In genomic region chr12:23193552-23193951, GRCh38 we compare ENCODE assay signal across 32 cellular contexts.
"Had no signal": no experiment of that assay in that cellular context is flagged by ENCODE, and none has a peak within 500 bp of the region (broad histone marks: within the 10 kb centered on the region; RNA-seq: fewer than 3 reads in every experiment).

No MANE protein-coding gene starts in this region.

- H3K27ac ChIP-seq: esophagus muscularis mucosa, foreskin keratinocyte, gastrocnemius medialis, heart left ventricle, WERI-Rb-1 had no signal

- FAIRE-seq: astrocyte, colon had no signal

- H3K4me3 Mint-ChIP-seq: activated B cell treated with CpG ODN at 0.5 μM for 24 hours; activated CD8-positive, alpha-beta T cell treated with anti-CD3 and anti-CD28 coated beads for 36 hours; activated naive CD8-positive, alpha-beta T cell; activated T-cell treated with anti-CD3 and anti-CD28 coated beads, Interleukin-2, amount 50 U/mL, for 4 hours; activated T-helper 17 cell treated with anti-CD3 and anti-CD28 coated beads, Interleukin-2, amount 50 U/mL, for 72 hours; effector memory CD8-positive, alpha-beta T cell; T-helper 17 cell; T-helper 2 cell treated with Interferon-gamma antibody and Interleukin-4, amounts not matched to agents 5 μg/mL and 100 μg/mL, for 36 hours had no signal

- DNase-seq: activated B cell treated with CpG ODN at 0.5 μM for 24 hours; activated CD4-positive, alpha-beta T cell treated with anti-CD3 and anti-CD28 coated beads for 48 hours; activated CD4-positive, alpha-beta T cell treated with anti-CD3 and anti-CD28 coated beads, Interleukin-2, amount 50 U/mL, for 1 hour; activated CD4-positive, alpha-beta T cell treated with anti-CD3 and anti-CD28 coated beads, Interleukin-2, amount 50 U/mL, for 48 hours; activated CD8-positive, alpha-beta memory T cell treated with anti-CD3 and anti-CD28 coated beads for 24 hours; activated CD8-positive, alpha-beta T cell treated with anti-CD3 and anti-CD28 coated beads for 36 hours; activated effector memory CD4-positive, alpha-beta T cell treated with Interleukin-2 at 50 U/mL for 16 hours; activated gamma-delta T cell treated with Interleukin-2 at 50 U/mL for 16 hours; activated naive CD4-positive, alpha-beta T cell treated with anti-CD3 and anti-CD28 coated beads, Interleukin-2, amount 50 U/mL, for 16 hours; activated naive CD4-positive, alpha-beta T cell treated with Interleukin-2 at 50 U/mL for 16 hours; activated T-cell treated with anti-CD3 and anti-CD28 coated beads, Interleukin-2, amount 50 U/mL, for 4 hours; amniotic stem cell; anterior cingulate cortex; caudate nucleus; cortex of kidney; dermis blood vessel endothelial cell; effector CD4-positive, alpha-beta T cell; effector memory CD8-positive, alpha-beta T cell; erythroblast; foreskin keratinocyte; gastrocnemius medialis; glutamatergic neuron; heart left ventricle; T-helper 17 cell; T1000; WERI-Rb-1 had no signal

- H3K4me1 ChIP-seq: esophagus muscularis mucosa, foreskin keratinocyte, gastrocnemius medialis, heart left ventricle had no signal

- H3K9me3 Mint-ChIP-seq: activated B cell treated with CpG ODN at 0.5 μM for 24 hours; activated CD8-positive, alpha-beta T cell treated with anti-CD3 and anti-CD28 coated beads for 36 hours; activated T-cell treated with anti-CD3 and anti-CD28 coated beads, Interleukin-2, amount 50 U/mL, for 4 hours; activated T-helper 17 cell treated with anti-CD3 and anti-CD28 coated beads, Interleukin-2, amount 50 U/mL, for 72 hours; effector memory CD8-positive, alpha-beta T cell had no signal

- H3K4me1 Mint-ChIP-seq: activated B cell treated with CpG ODN at 0.5 μM for 24 hours; activated T-helper 17 cell treated with anti-CD3 and anti-CD28 coated beads, Interleukin-2, amount 50 U/mL, for 72 hours; T-helper 17 cell had no signal

- H3K4me3 ChIP-seq: esophagus muscularis mucosa, gastrocnemius medialis, heart left ventricle had no signal

- H3K27me3 Mint-ChIP-seq: activated CD8-positive, alpha-beta T cell treated with anti-CD3 and anti-CD28 coated beads for 36 hours had no signal

- H3K27ac Mint-ChIP-seq: activated B cell treated with CpG ODN at 0.5 μM for 24 hours; activated CD8-positive, alpha-beta T cell treated with anti-CD3 and anti-CD28 coated beads for 36 hours; activated naive CD8-positive, alpha-beta T cell; activated T-helper 17 cell treated with anti-CD3 and anti-CD28 coated beads, Interleukin-2, amount 50 U/mL, for 72 hours; effector memory CD8-positive, alpha-beta T cell; T-helper 17 cell; T-helper 2 cell treated with Interferon-gamma antibody and Interleukin-4, amounts not matched to agents 5 μg/mL and 100 μg/mL, for 36 hours had no signal

- H3K36me3 Mint-ChIP-seq: activated naive CD8-positive, alpha-beta T cell had no signal

- H3K27me3 ChIP-seq: esophagus muscularis mucosa, foreskin keratinocyte, gastrocnemius medialis, heart left ventricle had no signal

- H3K36me3 ChIP-seq: esophagus muscularis mucosa, gastrocnemius medialis, heart left ventricle, WERI-Rb-1 had no signal

- H3K9me3 ChIP-seq: esophagus muscularis mucosa, gastrocnemius medialis had no signal

- ATAC-seq: activated CD8-positive, alpha-beta T cell treated with anti-CD3 and anti-CD28 coated beads for 36 hours; activated T-cell treated with anti-CD3 and anti-CD28 coated beads, Interleukin-2, amount 50 U/mL, for 4 hours; activated T-helper 17 cell treated with anti-CD3 and anti-CD28 coated beads, Interleukin-2, amount 50 U/mL, for 72 hours; effector memory CD8-positive, alpha-beta T cell; foreskin keratinocyte; gastrocnemius medialis; heart left ventricle; T-helper 17 cell had no signal
